17 cellular contexts compared by ENCODE assay signal in genomic region chr7:149245744-149246143, GRCh38. TPM values are rescaled to one million over a fixed set of nuclear protein-coding genes. Genes with fewer than 3 reads are reported as not detected.
DNase-seq lines count a peak whose midpoint lies in the region; ATAC-seq and TF ChIP-seq lines count a peak whose summit lies in the region.
"Had no signal": no experiment of that assay in that cellular context is flagged by ENCODE, and none has a peak within 500 bp of the region (broad histone marks: within the 10 kb centered on the region; RNA-seq: fewer than 3 reads in every experiment).

No MANE protein-coding gene starts in this region.

- H3K9me3 ChIP-seq in naive thymus-derived CD4-positive, alpha-beta T cell (ENCODE audit: control insufficient read depth in 2 of 3, low read length in 3 of 3), result no peaks in the 10 kb centered on the region
- no peaks in the 10 kb centered on the region for H3K9me3 ChIP-seq in vagina

- ATAC-seq in GM21723 (IDR thresholded peaks at IDR 0.05; ENCODE audit: unreplicated experiment), result peak; percentile 24
- ATAC-seq in naive thymus-derived CD4-positive, alpha-beta T cell, result no peak

- no peak for TF ChIP-seq CTCF in RWPE1 (conservative IDR thresholded peaks at IDR 0.05; ENCODE audit: low read depth)
- TF ChIP-seq CTCF in vagina (IDR thresholded peaks at IDR 0.05), result no peak

- CTCF ChIA-PET in activated CD4-positive, alpha-beta T cell treated with anti-CD3 and anti-CD28 coated beads, Interleukin-2, amount 10 ng/mL, durations not matched to agents 7 days and 5 days (lab: Charles Lee), result interaction anchor here (0.6 to 2.3 kb wide), 7 partner anchors 9 to 1982 kb away, joined by 3 to 9 read pairs (median 5); partner anchors contain the start of genes ZNF398 and ZNF783
- CTCF ChIA-PET in RWPE1 (lab: Yijun Ruan, JAX), result interaction anchor here (0.6 kb wide), 1 partner anchor 11 kb away, joined by 4 read pairs; no protein-coding TSS in a partner anchor
- CTCF ChIA-PET in naive thymus-derived CD4-positive, alpha-beta T cell (lab: Charles Lee), result no interaction called here

- H3K36me3 ChIP-seq in naive thymus-derived CD4-positive, alpha-beta T cell (ENCODE audit: control insufficient read depth in 2 of 3, insufficient read depth in 3 of 3, low read length in 3 of 3), result peaks cover 0 to 9% (median 5%) of the 10 kb centered on the region in 3 experiments
- H3K36me3 ChIP-seq in vagina, result peaks cover 0 to 8% of the 10 kb centered on the region in 2 donors
- H3K36me3 ChIP-seq: breast epithelium, ovary had no signal

- H3K9me3 Mint-ChIP-seq in activated CD4-positive, alpha-beta T cell treated with anti-CD3 and anti-CD28 coated beads, Interleukin-2, amount 10 ng/mL, durations not matched to agents 7 days and 5 days, result peaks cover 6% of the 10 kb centered on the region
- peaks cover 0 to 5% (median 0%) of the 10 kb centered on the region in 11 donors for H3K9me3 Mint-ChIP-seq in naive thymus-derived CD4-positive, alpha-beta T cell

- no peak overlapping the region for H3K4me3 ChIP-seq in naive thymus-derived CD4-positive, alpha-beta T cell (ENCODE audit: low read length)
- H3K4me3 ChIP-seq in vagina, result no peak overlapping the region
- H3K4me3 ChIP-seq: breast epithelium, ovary had no signal

- peaks cover 3 to 10% of the 10 kb centered on the region in 2 donors for H3K4me1 ChIP-seq in naive thymus-derived CD4-positive, alpha-beta T cell (ENCODE audit: control insufficient read depth in 2 of 2, insufficient read depth in 2 of 2, low read length in 2 of 2)
- peaks cover 19% of the 10 kb centered on the region for H3K4me1 ChIP-seq in vagina

- DNase-seq in activated CD4-positive, alpha-beta T cell treated with anti-CD3 and anti-CD28 coated beads, Interleukin-2, amount 10 ng/mL, durations not matched to agents 7 days and 5 days, result no peak
- no peak for DNase-seq in activated CD4-positive, alpha-beta T cell treated with anti-CD3 and anti-CD28 coated beads, Interleukin-2, amount 50 U/mL, for 48 hours
- DNase-seq in RWPE1 (ENCODE audit: low spot score) (no peak), iPS-NIHi7 (ENCODE audit: extremely low spot score) (no peak), cortex of kidney (lab: John Stamatoyannopoulos, UW) (no peak), vagina (ENCODE audit: extremely low spot score in 2 of 2) (no peak)
- DNase-seq in naive thymus-derived CD4-positive, alpha-beta T cell, result no peak
- DNase-seq: activated gamma-delta T cell treated with Interleukin-2 at 50 U/mL for 16 hours; COR-L47; effector memory CD4-positive, alpha-beta T cell; midbrain; NCI-H1436; ovary; small intestine had no signal

- H3K27me3 Mint-ChIP-seq in activated CD4-positive, alpha-beta T cell treated with anti-CD3 and anti-CD28 coated beads, Interleukin-2, amount 10 ng/mL, durations not matched to agents 7 days and 5 days, result no peaks in the 10 kb centered on the region
- H3K27me3 Mint-ChIP-seq in naive thymus-derived CD4-positive, alpha-beta T cell, result no peaks in the 10 kb centered on the region

- POLR2A ChIA-PET in activated CD4-positive, alpha-beta T cell treated with anti-CD3 and anti-CD28 coated beads, Interleukin-2, amount 10 ng/mL, durations not matched to agents 7 days and 5 days (lab: Charles Lee), result interaction anchor here (0.7 kb wide), 1 partner anchor 282 kb away, joined by 3 read pairs; no protein-coding TSS in a partner anchor
- POLR2A ChIA-PET in RWPE1 (lab: Yijun Ruan, JAX; ENCODE audit: low non-redundant PET), result no interaction called here
- POLR2A ChIA-PET in naive thymus-derived CD4-positive, alpha-beta T cell (lab: Charles Lee), result interaction anchor here (0.6 kb wide), 1 partner anchor 176 kb away, joined by 3 read pairs; no protein-coding TSS in a partner anchor

- H3K27ac ChIP-seq in RWPE1 (peak overlapping the region; percentile 18; the same call in 1 of the 2 replicates), vagina (no peak overlapping the region)
- H3K27ac ChIP-seq in naive thymus-derived CD4-positive, alpha-beta T cell (ENCODE audit: low read depth, low read length), result no peak overlapping the region
- H3K27ac ChIP-seq: breast epithelium, KMS-11, ovary had no signal

- H3K36me3 Mint-ChIP-seq in activated CD4-positive, alpha-beta T cell treated with anti-CD3 and anti-CD28 coated beads, Interleukin-2, amount 10 ng/mL, durations not matched to agents 7 days and 5 days (ENCODE audit: low read depth), result peaks cover 20% of the 10 kb centered on the region
- peaks cover 4 to 20% (median 8%) of the 10 kb centered on the region in 5 donors for H3K36me3 Mint-ChIP-seq in naive thymus-derived CD4-positive, alpha-beta T cell

- H3K4me1 Mint-ChIP-seq in activated CD4-positive, alpha-beta T cell treated with anti-CD3 and anti-CD28 coated beads, Interleukin-2, amount 10 ng/mL, durations not matched to agents 7 days and 5 days, result peaks cover 45% of the 10 kb centered on the region
- peaks cover 24 to 59% (median 50%) of the 10 kb centered on the region in 7 donors for H3K4me1 Mint-ChIP-seq in naive thymus-derived CD4-positive, alpha-beta T cell

- H3K27me3 ChIP-seq in naive thymus-derived CD4-positive, alpha-beta T cell (ENCODE audit: control insufficient read depth in 2 of 2, insufficient read depth in 2 of 2, low read length in 2 of 2), result no peaks in the 10 kb centered on the region
- no peaks in the 10 kb centered on the region for H3K27me3 ChIP-seq in vagina
- H3K27me3 ChIP-seq: breast epithelium, ovary had no signal

- intact Hi-C loops in naive thymus-derived CD4-positive, alpha-beta T cell (cut with micrococcal nuclease), result no loop called here
- intact Hi-C loops in vagina (cut with DNase I), result no loop called here

- no peak for TF ChIP-seq POLR2A in vagina (IDR thresholded peaks at IDR 0.05)

- H3K4me3 Mint-ChIP-seq in activated CD4-positive, alpha-beta T cell treated with anti-CD3 and anti-CD28 coated beads, Interleukin-2, amount 10 ng/mL, durations not matched to agents 7 days and 5 days, result no peak overlapping the region
- H3K4me3 Mint-ChIP-seq in naive thymus-derived CD4-positive, alpha-beta T cell, result peak overlapping the region in 1 of 10 donors; percentile 22

- H3K27ac Mint-ChIP-seq in activated CD4-positive, alpha-beta T cell treated with anti-CD3 and anti-CD28 coated beads, Interleukin-2, amount 10 ng/mL, durations not matched to agents 7 days and 5 days, result peak overlapping the region; percentile 10
- peak overlapping the region in 5 of 9 donors; percentile 13 to 79 (median 55) for H3K27ac Mint-ChIP-seq in naive thymus-derived CD4-positive, alpha-beta T cell

RNA-seq across cellular contexts. Expression of gene ZNF212, which starts 6.3 kb away (rescaled TPM):
- 10 to 100 TPM; 11.1 to 15.9 TPM for total RNA-seq in activated CD4-positive, alpha-beta T cell treated with anti-CD3 and anti-CD28 coated beads, Interleukin-2, amount 10 ng/mL, durations not matched to agents 7 days and 5 days
- total RNA-seq in naive thymus-derived CD4-positive, alpha-beta T cell, result 10 to 100 TPM; 10.4 to 20.6 (median 13.3) TPM
- 10 to 100 TPM in 1 of 2 donors, 1 to 10 TPM in 1; 5.9 to 11.4 TPM for polyA plus RNA-seq in naive thymus-derived CD4-positive, alpha-beta T cell
- 8.8 TPM for total RNA-seq in vagina

RNA-seq across cellular contexts. Expression of gene ZNF783, which starts 16.3 kb away (rescaled TPM):
- 10 to 100 TPM; 19.0 to 21.7 TPM for total RNA-seq in activated CD4-positive, alpha-beta T cell treated with anti-CD3 and anti-CD28 coated beads, Interleukin-2, amount 10 ng/mL, durations not matched to agents 7 days and 5 days
- 10 to 100 TPM; 23.3 to 49.2 (median 36.0) TPM for total RNA-seq in naive thymus-derived CD4-positive, alpha-beta T cell
- polyA plus RNA-seq in naive thymus-derived CD4-positive, alpha-beta T cell, result 1 to 10 TPM; 6.2 to 9.7 TPM
- total RNA-seq in vagina, result 13.8 TPM

RNA-seq across cellular contexts. Expression of gene ZNF282, which starts 50.4 kb away (rescaled TPM):
- 10 to 100 TPM; 28.2 to 29.4 TPM for total RNA-seq in activated CD4-positive, alpha-beta T cell treated with anti-CD3 and anti-CD28 coated beads, Interleukin-2, amount 10 ng/mL, durations not matched to agents 7 days and 5 days
- 10 to 100 TPM; 12.1 to 36.7 (median 15.1) TPM for total RNA-seq in naive thymus-derived CD4-positive, alpha-beta T cell
- 1 to 10 TPM in 1 of 2 donors, under 1 TPM in 1; 0.83 to 1.1 TPM for polyA plus RNA-seq in naive thymus-derived CD4-positive, alpha-beta T cell
- total RNA-seq in vagina, result 17.9 TPM
